ENCODE assay signal across 16 cellular contexts in the genomic region with DNA sequence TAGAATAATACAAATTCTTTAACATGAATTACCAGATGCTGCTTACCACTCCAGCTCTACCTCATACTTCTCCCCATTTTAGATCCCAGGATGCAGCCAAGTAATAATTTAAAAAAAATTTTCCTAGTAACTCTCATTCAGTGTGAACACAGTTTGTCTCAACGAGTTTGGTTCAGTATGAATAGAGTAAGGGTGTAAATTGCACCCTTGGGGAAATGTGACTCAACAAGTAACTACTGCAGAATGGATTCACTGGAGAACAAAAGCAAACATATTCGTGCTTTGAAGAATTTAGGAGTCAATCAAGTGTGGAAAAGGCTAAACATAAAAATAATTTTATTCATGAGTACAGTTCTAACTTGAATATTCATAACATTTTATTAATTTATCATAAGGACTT. TPM values are rescaled to one million over a fixed set of nuclear protein-coding genes. Genes with fewer than 3 reads are reported as not detected.
"Had no signal": no experiment of that assay in that cellular context is flagged by ENCODE, and none has a peak within 500 bp of the region (broad histone marks: within the 10 kb centered on the region; RNA-seq: fewer than 3 reads in every experiment).

No MANE protein-coding gene starts in this region.

- H3K27me3 Mint-ChIP-seq: activated naive CD4-positive, alpha-beta T cell treated with anti-CD3 and anti-CD28 coated beads, Interleukin-2, amount 10 ng/mL, durations not matched to agents 7 days and 5 days; stimulated activated naive B cell treated with anti-CD40 and anti-IgM and Interleukin-4, amounts not matched to agents 10 μg/mL and 1 μg/mL and 100 μg/mL, for 72 hours had no signal

- H3K9me3 Mint-ChIP-seq: activated CD4-positive, alpha-beta memory T cell treated with anti-CD3 and anti-CD28 coated beads, Interleukin-2, amount 10 ng/mL, durations not matched to agents 7 days and 5 days; activated naive CD4-positive, alpha-beta T cell treated with anti-CD3 and anti-CD28 coated beads, Interleukin-2, amount 10 ng/mL, durations not matched to agents 7 days and 5 days; natural killer cell; stimulated activated naive B cell treated with anti-CD40 and anti-IgM and Interleukin-4, amounts not matched to agents 10 μg/mL and 1 μg/mL and 100 μg/mL, for 72 hours; WTC11 had no signal

- H3K4me3 ChIP-seq: ascending aorta, dorsolateral prefrontal cortex, transverse colon, vagina had no signal

- H3K4me1 ChIP-seq: ascending aorta, transverse colon, vagina had no signal

- H3K27ac ChIP-seq: ascending aorta, dorsolateral prefrontal cortex, transverse colon, vagina had no signal

- H3K36me3 ChIP-seq: ascending aorta, transverse colon, vagina had no signal

- DNase-seq: activated CD4-positive, alpha-beta memory T cell treated with anti-CD3 and anti-CD28 coated beads, Interleukin-2, amount 10 ng/mL, durations not matched to agents 7 days and 5 days; activated CD4-positive, alpha-beta T cell treated with anti-CD3 and anti-CD28 coated beads for 4 hours; activated naive CD4-positive, alpha-beta T cell treated with anti-CD3 and anti-CD28 coated beads, Interleukin-2, amount 10 ng/mL, durations not matched to agents 7 days and 5 days; activated T-cell treated with anti-CD3 and anti-CD28 coated beads, Interleukin-2, amount 50 U/mL, for 24 hours; dorsolateral prefrontal cortex; endodermal cell; erythroblast; hippocampal formation; natural killer cell; posterior cingulate gyrus; stimulated activated CD4-positive, alpha-beta T cell treated with anti-CD3 and anti-CD28 coated beads, Interleukin-2, amount 100 ng/mL, for 48 hours; stimulated activated naive B cell treated with anti-CD40 and anti-IgM and Interleukin-4, amounts not matched to agents 10 μg/mL and 1 μg/mL and 100 μg/mL, for 72 hours; transverse colon had no signal

- H3K27ac Mint-ChIP-seq: activated CD4-positive, alpha-beta memory T cell treated with anti-CD3 and anti-CD28 coated beads, Interleukin-2, amount 10 ng/mL, durations not matched to agents 7 days and 5 days; activated naive CD4-positive, alpha-beta T cell treated with anti-CD3 and anti-CD28 coated beads, Interleukin-2, amount 10 ng/mL, durations not matched to agents 7 days and 5 days; activated T-cell treated with anti-CD3 and anti-CD28 coated beads, Interleukin-2, amount 50 U/mL, for 24 hours; endodermal cell; natural killer cell; stimulated activated naive B cell treated with anti-CD40 and anti-IgM and Interleukin-4, amounts not matched to agents 10 μg/mL and 1 μg/mL and 100 μg/mL, for 72 hours; WTC11 had no signal

- H3K27me3 ChIP-seq: ascending aorta, transverse colon, vagina had no signal

- H3K9me3 ChIP-seq: ascending aorta, transverse colon, vagina had no signal

- H3K4me3 Mint-ChIP-seq: activated CD4-positive, alpha-beta memory T cell treated with anti-CD3 and anti-CD28 coated beads, Interleukin-2, amount 10 ng/mL, durations not matched to agents 7 days and 5 days; activated naive CD4-positive, alpha-beta T cell treated with anti-CD3 and anti-CD28 coated beads, Interleukin-2, amount 10 ng/mL, durations not matched to agents 7 days and 5 days; activated T-cell treated with anti-CD3 and anti-CD28 coated beads, Interleukin-2, amount 50 U/mL, for 24 hours; endodermal cell; natural killer cell; stimulated activated naive B cell treated with anti-CD40 and anti-IgM and Interleukin-4, amounts not matched to agents 10 μg/mL and 1 μg/mL and 100 μg/mL, for 72 hours; WTC11 had no signal

- H3K36me3 Mint-ChIP-seq: activated naive CD4-positive, alpha-beta T cell treated with anti-CD3 and anti-CD28 coated beads, Interleukin-2, amount 10 ng/mL, durations not matched to agents 7 days and 5 days; natural killer cell; stimulated activated naive B cell treated with anti-CD40 and anti-IgM and Interleukin-4, amounts not matched to agents 10 μg/mL and 1 μg/mL and 100 μg/mL, for 72 hours; WTC11 had no signal

- H3K4me1 Mint-ChIP-seq: activated CD4-positive, alpha-beta memory T cell treated with anti-CD3 and anti-CD28 coated beads, Interleukin-2, amount 10 ng/mL, durations not matched to agents 7 days and 5 days; activated naive CD4-positive, alpha-beta T cell treated with anti-CD3 and anti-CD28 coated beads, Interleukin-2, amount 10 ng/mL, durations not matched to agents 7 days and 5 days; endodermal cell; WTC11 had no signal

RNA-seq across cellular contexts. Expression of a gene that starts 23.0 kb away (rescaled TPM):
- total RNA-seq: activated CD4-positive, alpha-beta memory T cell treated with anti-CD3 and anti-CD28 coated beads, Interleukin-2, amount 10 ng/mL, durations not matched to agents 7 days and 5 days; ascending aorta; natural killer cell; vagina; WTC11 had no signal
